In genomic region chr7:80231719-80232118, GRCh38 we compare ENCODE assay signal across 14 cellular contexts.
DNase-seq lines count a peak whose midpoint lies in the region; TF ChIP-seq lines count a peak whose summit lies in the region.
"Had no signal": no experiment of that assay in that cellular context is flagged by ENCODE, and none has a peak within 500 bp of the region (broad histone marks: within the 10 kb centered on the region; RNA-seq: fewer than 3 reads in every experiment).

No MANE protein-coding gene starts in this region.

- no peaks in the 10 kb centered on the region for H3K9me2 ChIP-seq in MM.1S (replicated peaks; ENCODE audit: insufficient read depth, low read length)

- H3F3A ChIP-seq in MM.1S (ENCODE audit: insufficient read depth, low read length): no peaks in the 10 kb centered on the region

- H2BK120ac ChIP-seq in neuronal stem cell (ENCODE audit: low read depth, low read length): no peak overlapping the region

- no peak overlapping the region for H3K23ac ChIP-seq in neuronal stem cell (ENCODE audit: low read depth, low read length, poor library complexity)

- H2BK15ac ChIP-seq in neuronal stem cell (ENCODE audit: low read length): no peak overlapping the region

- H4K20me1 ChIP-seq in MM.1S (ENCODE audit: insufficient read depth, low read length): no peaks in the 10 kb centered on the region

- H3K9me3 ChIP-seq in MM.1S (replicated peaks; ENCODE audit: insufficient read depth, low read length): no peaks in the 10 kb centered on the region
- H3K9me3 ChIP-seq in neuronal stem cell (replicated peaks in 1 of 2; ENCODE audit: control insufficient read depth in 2 of 2, insufficient read depth in 1 of 2, low read depth in 1 of 2, low read length in 2 of 2): no peaks in the 10 kb centered on the region
- H3K9me3 ChIP-seq: heart right ventricle had no signal

- H3K14ac ChIP-seq in neuronal stem cell (ENCODE audit: low read length): no peak overlapping the region

- no peaks in the 10 kb centered on the region for H3K27me3 ChIP-seq in MM.1S (replicated peaks; ENCODE audit: insufficient read depth, low read length)
- no peaks in the 10 kb centered on the region for H3K27me3 ChIP-seq in neuronal stem cell (ENCODE audit: control insufficient read depth in 3 of 3, insufficient read depth in 3 of 3, low read depth in 1 of 3, low read length in 3 of 3)
- H3K27me3 ChIP-seq: heart right ventricle had no signal

- no CpG with 5 or more reads among the region's 2 CpGs for WGBS in neuronal stem cell (ENCODE audit: extremely low coverage in 2 of 2, insufficient read length in 2 of 2, insufficient replicate concordance in 1 of 2), 2 donors

- H3K4me2 ChIP-seq in MM.1S (ENCODE audit: low read depth, low read length) (no peak overlapping the region), neuronal stem cell (ENCODE audit: insufficient read depth, low read length, poor library complexity, severe bottlenecking) (no peak overlapping the region)
- H3K4me2 ChIP-seq: KMS-11 had no signal

- H4K8ac ChIP-seq in neuronal stem cell (ENCODE audit: low read depth, low read length): no peak overlapping the region

- no peak for TF ChIP-seq CTCF in MM.1S (IDR thresholded peaks at IDR 0.05; ENCODE audit: low read length)

- H4K91ac ChIP-seq in neuronal stem cell (ENCODE audit: low read depth, low read length, poor library complexity): no peak overlapping the region

- H3K9ac ChIP-seq in MM.1S (ENCODE audit: low read length) (no peak overlapping the region), neuronal stem cell (ENCODE audit: low read depth, low read length, poor library complexity) (no peak overlapping the region)
- H3K9ac ChIP-seq: KMS-11 had no signal

- no peak overlapping the region for H3K18ac ChIP-seq in neuronal stem cell (ENCODE audit: low read length)

- H2BK5ac ChIP-seq in neuronal stem cell (ENCODE audit: low read length): no peak overlapping the region

- H2AFZ ChIP-seq in MM.1S (ENCODE audit: low read length) (no peak overlapping the region), neuronal stem cell (ENCODE audit: low read length) (no peak overlapping the region)

- no peaks in the 10 kb centered on the region for H3K4me1 ChIP-seq in MM.1S (ENCODE audit: low read length)
- no peaks in the 10 kb centered on the region for H3K4me1 ChIP-seq in neuronal stem cell (ENCODE audit: control insufficient read depth in 2 of 2, insufficient read depth in 1 of 2, low read depth in 1 of 2, low read length in 2 of 2)

- no peak overlapping the region for H3K4ac ChIP-seq in neuronal stem cell (ENCODE audit: low read length)

- H2BK12ac ChIP-seq in neuronal stem cell (ENCODE audit: low read length): no peak overlapping the region

- H3K27ac ChIP-seq in MM.1S (ENCODE audit: low read length) (no peak overlapping the region), epithelial cell of prostate (peak overlapping the region; percentile 69), neuronal stem cell (replicated peaks; ENCODE audit: low read length) (no peak overlapping the region)
- H3K27ac ChIP-seq: heart right ventricle, KMS-11 had no signal

- H3K79me2 ChIP-seq in MM.1S (ENCODE audit: low read length): no peaks in the 10 kb centered on the region

- peak; percentile 8 for DNase-seq in activated CD4-positive, alpha-beta T cell treated with anti-CD3 and anti-CD28 coated beads for 48 hours
- DNase-seq in activated CD4-positive, alpha-beta T cell treated with anti-CD3 and anti-CD28 coated beads for 1 hour: no peak
- DNase-seq in MM.1S (peak; percentile 18), epithelial cell of prostate (ENCODE audit: low read depth, low spot score) (peak; percentile 60), skeletal muscle cell (ENCODE audit: low read depth) (peak; percentile 55), neuronal stem cell (ENCODE audit: low spot score) (no peak)
- DNase-seq in activated CD8-positive, alpha-beta memory T cell treated with anti-CD3 and anti-CD28 coated beads for 24 hours: no peak
- no peak for DNase-seq in activated CD4-positive, alpha-beta T cell treated with anti-CD3 and anti-CD28 coated beads, Interleukin-2, amount 50 U/mL, for 4 hours
- DNase-seq: 8988T; heart right ventricle; NCI-H1694; NCI-H524 treated with DMSO at 0.1 percent for 48 hours; stimulated activated CD4-positive, alpha-beta T cell treated with anti-CD3 and anti-CD28 coated beads, Interleukin-4, amount 100 ng/mL, for 1 hour had no signal

- no peaks in the 10 kb centered on the region for H3K79me1 ChIP-seq in neuronal stem cell (ENCODE audit: low read depth, low read length)

- H2AK5ac ChIP-seq in neuronal stem cell (ENCODE audit: low read depth, low read length): no peak overlapping the region

- H3K36me3 ChIP-seq in MM.1S (replicated peaks; ENCODE audit: insufficient read depth, low read length) (no peaks in the 10 kb centered on the region), neuronal stem cell (replicated peaks in 1 of 2; ENCODE audit: control insufficient read depth in 2 of 2, insufficient read depth in 2 of 2, low read length in 2 of 2) (no peaks in the 10 kb centered on the region)
- H3K36me3 ChIP-seq: heart right ventricle had no signal

- H3K4me3 ChIP-seq in MM.1S (ENCODE audit: low read length) (no peak overlapping the region), skeletal muscle cell (ENCODE audit: low read depth, low read length) (no peak overlapping the region), neuronal stem cell (ENCODE audit: low read length in 2 of 2) (no peak overlapping the region)
- H3K4me3 ChIP-seq: heart right ventricle had no signal

Comparison
In these comparisons a context has a peak if more than half of its experiments do, and no peak if none do; other contexts are left out.
1. DNase-seq: peak in activated CD4-positive, alpha-beta T cell treated with anti-CD3 and anti-CD28 coated beads for 48 hours (single experiment), MM.1S (single experiment), epithelial cell of prostate (single experiment) and skeletal muscle cell (single experiment); none in activated CD4-positive, alpha-beta T cell treated with anti-CD3 and anti-CD28 coated beads for 1 hour (single experiment), activated CD8-positive, alpha-beta memory T cell treated with anti-CD3 and anti-CD28 coated beads for 24 hours (single experiment), neuronal stem cell (single experiment) and activated CD4-positive, alpha-beta T cell treated with anti-CD3 and anti-CD28 coated beads, Interleukin-2, amount 50 U/mL, for 4 hours (0 of 2).